12 cellular contexts compared by ENCODE assay signal in genomic region chr5:67983251-67983941, GRCh38.
DNase-seq lines count a peak whose midpoint lies in the region; ATAC-seq and TF ChIP-seq lines count a peak whose summit lies in the region.
"Had no signal": no experiment of that assay in that cellular context is flagged by ENCODE, and none has a peak within 500 bp of the region (broad histone marks: within the 10 kb centered on the region; RNA-seq: fewer than 3 reads in every experiment).

No MANE protein-coding gene starts in this region.

- CTCF ChIA-PET in HEK293 (lab: Yijun Ruan, JAX) (no interaction called here), RWPE1 (lab: Yijun Ruan, JAX) (interaction anchor here (0.5 to 0.6 kb wide), 2 partner anchors 10 to 201 kb away, joined by 3 read pairs; no protein-coding TSS in a partner anchor)

- peaks cover 9% of the 10 kb centered on the region for H3K4me1 Mint-ChIP-seq in stimulated activated memory B cell treated with anti-CD40 and anti-IgM and Interleukin-4, amounts not matched to agents 10 μg/mL and 1 μg/mL and 100 μg/mL, for 72 hours

- H3K27ac Mint-ChIP-seq in stimulated activated memory B cell treated with anti-CD40 and anti-IgM and Interleukin-4, amounts not matched to agents 10 μg/mL and 1 μg/mL and 100 μg/mL, for 72 hours: peak overlapping the region; percentile 70

- no peaks in the 10 kb centered on the region for H3K36me3 ChIP-seq in HEK293 (ENCODE audit: control insufficient read depth in 2 of 2, insufficient read depth in 1 of 2, low read length in 2 of 2)

- TF ChIP-seq CTCF in HEK293 (tag by site-specific recombination; IDR thresholded peaks at IDR 0.05) (no peak), RWPE1 (conservative IDR thresholded peaks at IDR 0.05; ENCODE audit: low read depth) (no peak)

- H3K4me3 Mint-ChIP-seq in stimulated activated memory B cell treated with anti-CD40 and anti-IgM and Interleukin-4, amounts not matched to agents 10 μg/mL and 1 μg/mL and 100 μg/mL, for 72 hours: no peak overlapping the region
- H3K4me3 Mint-ChIP-seq: neural crest cell had no signal

- POLR2A ChIA-PET in HEK293 (lab: Yijun Ruan, JAX) (no interaction called here), RWPE1 (lab: Yijun Ruan, JAX; ENCODE audit: low non-redundant PET) (no interaction called here)

- intact Hi-C loops in Right ventricle myocardium superior (cut with DNase I): no loop called here

- no peaks in the 10 kb centered on the region for H3K9me3 Mint-ChIP-seq in stimulated activated memory B cell treated with anti-CD40 and anti-IgM and Interleukin-4, amounts not matched to agents 10 μg/mL and 1 μg/mL and 100 μg/mL, for 72 hours
- H3K9me3 Mint-ChIP-seq: neural crest cell had no signal

- H3K9me3 ChIP-seq in HEK293 (ENCODE audit: control insufficient read depth, insufficient read depth, low read depth, low read length): no peaks in the 10 kb centered on the region

- peak; percentile 74 for ATAC-seq in stimulated activated memory B cell treated with anti-CD40 and anti-IgM and Interleukin-4, amounts not matched to agents 10 μg/mL and 1 μg/mL and 100 μg/mL, for 72 hours
- no peak for ATAC-seq in Right ventricle myocardium superior (ENCODE audit: poor library complexity)

- H3K27ac ChIP-seq in HEK293 (ENCODE audit: extremely low read depth, low read depth, low read length) (no peak overlapping the region), RWPE1 (no peak overlapping the region)

- H3K4me3 ChIP-seq in HEK293 (ENCODE audit: low read depth, low read length): no peak overlapping the region

- H3K27me3 Mint-ChIP-seq in stimulated activated memory B cell treated with anti-CD40 and anti-IgM and Interleukin-4, amounts not matched to agents 10 μg/mL and 1 μg/mL and 100 μg/mL, for 72 hours: no peaks in the 10 kb centered on the region

- no peaks in the 10 kb centered on the region for H3K4me1 ChIP-seq in HEK293 (ENCODE audit: control insufficient read depth, insufficient read depth, low read length)

- no peaks in the 10 kb centered on the region for H3K36me3 Mint-ChIP-seq in stimulated activated memory B cell treated with anti-CD40 and anti-IgM and Interleukin-4, amounts not matched to agents 10 μg/mL and 1 μg/mL and 100 μg/mL, for 72 hours

- DNase-seq in RWPE1 (ENCODE audit: low spot score) (peak; percentile 48), fibroblast of gingiva (ENCODE audit: low read depth) (peak; percentile 92), SKM-1 treated with dmso at 0.1 percent for 144 hours (lab: John Stamatoyannopoulos, UW; ENCODE audit: unreplicated experiment) (no peak), Right ventricle myocardium superior (no peak), retina (no peak)
- DNase-seq: activated T-cell treated with anti-CD3 and anti-CD28 coated beads, Interleukin-2, amount 50 U/mL, for 48 hours; H7; KG1; RPMI8226 had no signal

TF ChIP-seq in HEK293, 187 proteins besides CTCF, POLR2A, EP300 and RAD21 (continues in another document):
- TF ChIP-seq KLF17 (tag by site-specific recombination; IDR thresholded peaks at IDR 0.05) (no peak), ZNF121 (tag by site-specific recombination; IDR thresholded peaks at IDR 0.05) (no peak), ZSCAN30 (tag by site-specific recombination; IDR thresholded peaks at IDR 0.05) (0 out of 2 replicates have a peak, but pooled peaks have one; percentile 22), FEZF1 (tag by site-specific recombination; IDR thresholded peaks at IDR 0.05) (peak; percentile 74), ZNF404 (tag by site-specific recombination; IDR thresholded peaks at IDR 0.05) (no peak), EGR2 (tag by site-specific recombination; IDR thresholded peaks at IDR 0.05; ENCODE audit: low read depth) (no peak), ZFP69B (tag by site-specific recombination; IDR thresholded peaks at IDR 0.05) (peak; percentile 89; the same call in 1 of the 2 replicates), ZNF692 (tag by site-specific recombination; IDR thresholded peaks at IDR 0.05) (peak; percentile 90), ZNF362 (tag by site-specific recombination; IDR thresholded peaks at IDR 0.05) (peak; percentile 61; the same call in 1 of the 2 replicates), PRDM2 (tag by site-specific recombination; IDR thresholded peaks at IDR 0.05; ENCODE audit: borderline replicate concordance) (no peak), SP7 (tag by site-specific recombination; IDR thresholded peaks at IDR 0.05) (peak; percentile 75), ZNF10 (tag by site-specific recombination; IDR thresholded peaks at IDR 0.05) (no peak), ZNF677 (tag by site-specific recombination; IDR thresholded peaks at IDR 0.05) (no peak), ZNF629 (tag by site-specific recombination; IDR thresholded peaks at IDR 0.05) (peak; percentile 62), GLIS1 (tag by site-specific recombination; IDR thresholded peaks at IDR 0.05) (0 out of 2 replicates have a peak, but pooled peaks have one; percentile 10), ZBTB20 (tag by site-specific recombination; IDR thresholded peaks at IDR 0.05) (no peak)

Comparison
In these comparisons a context has a peak if more than half of its experiments do, and no peak if none do; other contexts are left out.
1. DNase-seq: peak in RWPE1 (single experiment) and fibroblast of gingiva (single experiment); none in SKM-1 treated with dmso at 0.1 percent for 144 hours (single experiment), Right ventricle myocardium superior (single experiment) and retina (single experiment).